In the genomic region with DNA sequence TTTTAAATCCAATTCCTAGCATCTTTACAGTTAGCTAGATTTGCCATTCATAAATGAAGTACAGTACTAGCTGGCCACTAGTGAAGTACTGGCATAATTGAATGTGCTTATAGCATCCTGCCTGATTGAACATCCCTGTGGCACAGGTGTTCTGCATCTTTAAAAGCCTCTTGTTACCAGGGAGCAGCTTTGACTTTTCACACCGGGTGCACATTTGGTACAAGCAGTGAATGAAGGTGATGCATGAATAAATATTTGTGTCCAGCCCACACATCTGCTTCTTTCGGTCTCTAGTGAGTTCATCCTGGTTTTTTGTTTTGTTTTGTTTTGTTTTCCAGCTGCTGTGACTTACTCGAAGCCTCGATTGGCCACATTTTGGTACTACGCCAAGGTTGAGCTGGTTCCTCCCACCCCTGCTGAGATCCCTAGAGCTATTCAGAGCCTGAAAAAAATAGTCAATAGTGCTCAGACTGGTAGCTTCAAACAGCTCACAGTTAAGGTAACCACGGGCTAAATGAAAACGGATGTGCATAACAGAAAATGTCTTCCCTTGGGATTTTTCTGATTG, we compare ENCODE assay signal across 9 cellular contexts. TPM values are rescaled to one million over a fixed set of nuclear protein-coding genes. Genes with fewer than 3 reads are reported as not detected.
DNase-seq lines count a peak whose midpoint lies in the region; ATAC-seq lines count a peak whose summit lies in the region.
"Had no signal": no experiment of that assay in that cellular context is flagged by ENCODE, and none has a peak within 500 bp of the region (broad histone marks: within the 10 kb centered on the region; RNA-seq: fewer than 3 reads in every experiment).

No MANE protein-coding gene starts in this region.

- no peak for ATAC-seq in activated T-cell treated with anti-CD3 and anti-CD28 coated beads, Interleukin-2, amount 50 U/mL, for 72 hours (replicated peaks in 1 of 2)
- no peak for ATAC-seq in activated T-cell treated with anti-CD3 and anti-CD28 coated beads, Interleukin-2, amount 50 U/mL, for 4 hours
- no peak for ATAC-seq in central memory CD8-positive, alpha-beta T cell (replicated peaks; ENCODE audit: extremely low read depth, poor library complexity, severe bottlenecking)
- no peak for ATAC-seq in stimulated activated naive B cell treated with anti-CD40 and anti-IgM and Interleukin-4, amounts not matched to agents 10 μg/mL and 1 μg/mL and 100 μg/mL, for 72 hours (replicated peaks)

- peaks cover 48% of the 10 kb centered on the region for H3K4me1 Mint-ChIP-seq in activated T-cell treated with anti-CD3 and anti-CD28 coated beads, Interleukin-2, amount 50 U/mL, for 72 hours (ENCODE audit: low read depth)
- peaks cover 49% of the 10 kb centered on the region for H3K4me1 Mint-ChIP-seq in activated T-cell treated with anti-CD3 and anti-CD28 coated beads, Interleukin-2, amount 50 U/mL, for 4 hours (ENCODE audit: low read depth)
- peaks cover 43% of the 10 kb centered on the region for H3K4me1 Mint-ChIP-seq in central memory CD8-positive, alpha-beta T cell
- H3K4me1 Mint-ChIP-seq in stimulated activated naive B cell treated with anti-CD40 and anti-IgM and Interleukin-4, amounts not matched to agents 10 μg/mL and 1 μg/mL and 100 μg/mL, for 72 hours, result peaks cover 16 to 69% of the 10 kb centered on the region in 2 donors
- H3K4me1 Mint-ChIP-seq in activated T-helper 2 cell treated with anti-CD3 and anti-CD28 coated beads, Interferon-gamma antibody, Interleukin-2, Interleukin-4, amounts not matched to agents 10 μg/mL and 5 μg/mL and 100 μg/mL, durations not matched to agents 14 hours and 24 hours and 36 hours (ENCODE audit: low read depth), result peaks cover 25% of the 10 kb centered on the region

- H3K9me3 Mint-ChIP-seq in activated T-cell treated with anti-CD3 and anti-CD28 coated beads, Interleukin-2, amount 50 U/mL, for 72 hours, result no peaks in the 10 kb centered on the region
- H3K9me3 Mint-ChIP-seq in activated T-cell treated with anti-CD3 and anti-CD28 coated beads, Interleukin-2, amount 50 U/mL, for 4 hours, result no peaks in the 10 kb centered on the region
- H3K9me3 Mint-ChIP-seq in central memory CD8-positive, alpha-beta T cell, result no peaks in the 10 kb centered on the region
- H3K9me3 Mint-ChIP-seq in stimulated activated naive B cell treated with anti-CD40 and anti-IgM and Interleukin-4, amounts not matched to agents 10 μg/mL and 1 μg/mL and 100 μg/mL, for 72 hours, result no peaks in the 10 kb centered on the region
- H3K9me3 Mint-ChIP-seq in activated T-helper 2 cell treated with anti-CD3 and anti-CD28 coated beads, Interferon-gamma antibody, Interleukin-2, Interleukin-4, amounts not matched to agents 10 μg/mL and 5 μg/mL and 100 μg/mL, durations not matched to agents 14 hours and 24 hours and 36 hours, result no peaks in the 10 kb centered on the region

- intact Hi-C loops in activated T-helper 2 cell treated with anti-CD3 and anti-CD28 coated beads, Interferon-gamma antibody, Interleukin-2, Interleukin-4, amounts not matched to agents 10 μg/mL and 5 μg/mL and 100 μg/mL, durations not matched to agents 14 hours and 24 hours and 36 hours (cut with micrococcal nuclease), result no loop called here

- H3K27me3 Mint-ChIP-seq in activated T-cell treated with anti-CD3 and anti-CD28 coated beads, Interleukin-2, amount 50 U/mL, for 72 hours (ENCODE audit: low read depth), result no peaks in the 10 kb centered on the region
- no peaks in the 10 kb centered on the region for H3K27me3 Mint-ChIP-seq in activated T-cell treated with anti-CD3 and anti-CD28 coated beads, Interleukin-2, amount 50 U/mL, for 4 hours (ENCODE audit: low read depth)
- H3K27me3 Mint-ChIP-seq in central memory CD8-positive, alpha-beta T cell, result no peaks in the 10 kb centered on the region
- H3K27me3 Mint-ChIP-seq in stimulated activated naive B cell treated with anti-CD40 and anti-IgM and Interleukin-4, amounts not matched to agents 10 μg/mL and 1 μg/mL and 100 μg/mL, for 72 hours, result no peaks in the 10 kb centered on the region
- no peaks in the 10 kb centered on the region for H3K27me3 Mint-ChIP-seq in activated T-helper 2 cell treated with anti-CD3 and anti-CD28 coated beads, Interferon-gamma antibody, Interleukin-2, Interleukin-4, amounts not matched to agents 10 μg/mL and 5 μg/mL and 100 μg/mL, durations not matched to agents 14 hours and 24 hours and 36 hours (ENCODE audit: low read depth)

- peaks cover 4 to 26% of the 10 kb centered on the region in 2 donors for H3K36me3 Mint-ChIP-seq in activated T-cell treated with anti-CD3 and anti-CD28 coated beads, Interleukin-2, amount 50 U/mL, for 72 hours (ENCODE audit: insufficient read depth in 2 of 2)
- H3K36me3 Mint-ChIP-seq in activated T-cell treated with anti-CD3 and anti-CD28 coated beads, Interleukin-2, amount 50 U/mL, for 4 hours (ENCODE audit: insufficient read depth), result peaks cover 33% of the 10 kb centered on the region
- peaks cover 48% of the 10 kb centered on the region for H3K36me3 Mint-ChIP-seq in central memory CD8-positive, alpha-beta T cell (ENCODE audit: insufficient read depth)
- H3K36me3 Mint-ChIP-seq in stimulated activated naive B cell treated with anti-CD40 and anti-IgM and Interleukin-4, amounts not matched to agents 10 μg/mL and 1 μg/mL and 100 μg/mL, for 72 hours, result peaks cover 17 to 55% of the 10 kb centered on the region in 2 donors
- H3K36me3 Mint-ChIP-seq in activated T-helper 2 cell treated with anti-CD3 and anti-CD28 coated beads, Interferon-gamma antibody, Interleukin-2, Interleukin-4, amounts not matched to agents 10 μg/mL and 5 μg/mL and 100 μg/mL, durations not matched to agents 14 hours and 24 hours and 36 hours (ENCODE audit: low read depth), result peaks cover 69% of the 10 kb centered on the region

- DNase-seq in activated T-cell treated with anti-CD3 and anti-CD28 coated beads, Interleukin-2, amount 50 U/mL, for 72 hours, result no peak
- DNase-seq in activated T-cell treated with anti-CD3 and anti-CD28 coated beads, Interleukin-2, amount 50 U/mL, for 4 hours, result no peak
- DNase-seq in NCI-H2107 (lab: John Stamatoyannopoulos, UW) (peak; percentile 69), NCI-H526 (lab: John Stamatoyannopoulos, UW) (no peak), NK-92 (lab: John Stamatoyannopoulos, UW; ENCODE audit: unreplicated experiment) (no peak)
- no peak for DNase-seq in central memory CD8-positive, alpha-beta T cell (ENCODE audit: low spot score in 2 of 2)
- no peak for DNase-seq in stimulated activated naive B cell treated with anti-CD40 and anti-IgM and Interleukin-4, amounts not matched to agents 10 μg/mL and 1 μg/mL and 100 μg/mL, for 72 hours
- DNase-seq in activated T-helper 2 cell treated with anti-CD3 and anti-CD28 coated beads, Interferon-gamma antibody, Interleukin-2, Interleukin-4, amounts not matched to agents 10 μg/mL and 5 μg/mL and 100 μg/mL, durations not matched to agents 14 hours and 24 hours and 36 hours (ENCODE audit: low spot score), result no peak
- DNase-seq: esophagus squamous epithelium had no signal

- H3K4me3 Mint-ChIP-seq in activated T-cell treated with anti-CD3 and anti-CD28 coated beads, Interleukin-2, amount 50 U/mL, for 72 hours, result peak overlapping the region in 1 of 2 donors; percentile 60
- no peak overlapping the region for H3K4me3 Mint-ChIP-seq in activated T-cell treated with anti-CD3 and anti-CD28 coated beads, Interleukin-2, amount 50 U/mL, for 4 hours
- no peak overlapping the region for H3K4me3 Mint-ChIP-seq in central memory CD8-positive, alpha-beta T cell
- H3K4me3 Mint-ChIP-seq in stimulated activated naive B cell treated with anti-CD40 and anti-IgM and Interleukin-4, amounts not matched to agents 10 μg/mL and 1 μg/mL and 100 μg/mL, for 72 hours, result no peak overlapping the region
- no peak overlapping the region for H3K4me3 Mint-ChIP-seq in activated T-helper 2 cell treated with anti-CD3 and anti-CD28 coated beads, Interferon-gamma antibody, Interleukin-2, Interleukin-4, amounts not matched to agents 10 μg/mL and 5 μg/mL and 100 μg/mL, durations not matched to agents 14 hours and 24 hours and 36 hours (ENCODE audit: low read depth)

- H3K27ac Mint-ChIP-seq in activated T-cell treated with anti-CD3 and anti-CD28 coated beads, Interleukin-2, amount 50 U/mL, for 72 hours, result peak overlapping the region; percentile 96
- peak overlapping the region; percentile 54 for H3K27ac Mint-ChIP-seq in central memory CD8-positive, alpha-beta T cell (ENCODE audit: low read depth)
- H3K27ac Mint-ChIP-seq in stimulated activated naive B cell treated with anti-CD40 and anti-IgM and Interleukin-4, amounts not matched to agents 10 μg/mL and 1 μg/mL and 100 μg/mL, for 72 hours, result peak overlapping the region; percentile 34
- no peak overlapping the region for H3K27ac Mint-ChIP-seq in activated T-helper 2 cell treated with anti-CD3 and anti-CD28 coated beads, Interferon-gamma antibody, Interleukin-2, Interleukin-4, amounts not matched to agents 10 μg/mL and 5 μg/mL and 100 μg/mL, durations not matched to agents 14 hours and 24 hours and 36 hours

RNA-seq across cellular contexts. Expression of gene ATP5MG, which starts 5.3 kb away (rescaled TPM):
- 100 to 1,000 TPM; 176 to 225 TPM for total RNA-seq in activated T-cell treated with anti-CD3 and anti-CD28 coated beads, Interleukin-2, amount 50 U/mL, for 72 hours
- 100 to 1,000 TPM; 236 to 266 (median 251) TPM for total RNA-seq in activated T-cell treated with anti-CD3 and anti-CD28 coated beads, Interleukin-2, amount 50 U/mL, for 4 hours
- total RNA-seq in activated T-helper 2 cell treated with anti-CD3 and anti-CD28 coated beads, Interferon-gamma antibody, Interleukin-2, Interleukin-4, amounts not matched to agents 10 μg/mL and 5 μg/mL and 100 μg/mL, durations not matched to agents 14 hours and 24 hours and 36 hours, result 237 and 266 TPM in 2 replicates

RNA-seq across cellular contexts. Expression of gene KMT2A, which starts 29.6 kb away (rescaled TPM):
- 100 to 1,000 TPM; 106 to 124 TPM for total RNA-seq in activated T-cell treated with anti-CD3 and anti-CD28 coated beads, Interleukin-2, amount 50 U/mL, for 72 hours
- total RNA-seq in activated T-cell treated with anti-CD3 and anti-CD28 coated beads, Interleukin-2, amount 50 U/mL, for 4 hours, result 10 to 100 TPM; 42.5 to 54.8 (median 44.1) TPM
- total RNA-seq in activated T-helper 2 cell treated with anti-CD3 and anti-CD28 coated beads, Interferon-gamma antibody, Interleukin-2, Interleukin-4, amounts not matched to agents 10 μg/mL and 5 μg/mL and 100 μg/mL, durations not matched to agents 14 hours and 24 hours and 36 hours, result 61.6 and 64.2 TPM in 2 replicates

RNA-seq across cellular contexts. Expression of gene UBE4A, which starts 47.3 kb away (rescaled TPM):
- 10 to 100 TPM; 45.6 to 46.0 TPM for total RNA-seq in activated T-cell treated with anti-CD3 and anti-CD28 coated beads, Interleukin-2, amount 50 U/mL, for 72 hours
- 10 to 100 TPM; 43.7 to 45.1 (median 45.0) TPM for total RNA-seq in activated T-cell treated with anti-CD3 and anti-CD28 coated beads, Interleukin-2, amount 50 U/mL, for 4 hours
- 41.2 and 44.1 TPM in 2 replicates for total RNA-seq in activated T-helper 2 cell treated with anti-CD3 and anti-CD28 coated beads, Interferon-gamma antibody, Interleukin-2, Interleukin-4, amounts not matched to agents 10 μg/mL and 5 μg/mL and 100 μg/mL, durations not matched to agents 14 hours and 24 hours and 36 hours
